Comparison of ENCODE assay signal across 8 cellular contexts in the genomic region with DNA sequence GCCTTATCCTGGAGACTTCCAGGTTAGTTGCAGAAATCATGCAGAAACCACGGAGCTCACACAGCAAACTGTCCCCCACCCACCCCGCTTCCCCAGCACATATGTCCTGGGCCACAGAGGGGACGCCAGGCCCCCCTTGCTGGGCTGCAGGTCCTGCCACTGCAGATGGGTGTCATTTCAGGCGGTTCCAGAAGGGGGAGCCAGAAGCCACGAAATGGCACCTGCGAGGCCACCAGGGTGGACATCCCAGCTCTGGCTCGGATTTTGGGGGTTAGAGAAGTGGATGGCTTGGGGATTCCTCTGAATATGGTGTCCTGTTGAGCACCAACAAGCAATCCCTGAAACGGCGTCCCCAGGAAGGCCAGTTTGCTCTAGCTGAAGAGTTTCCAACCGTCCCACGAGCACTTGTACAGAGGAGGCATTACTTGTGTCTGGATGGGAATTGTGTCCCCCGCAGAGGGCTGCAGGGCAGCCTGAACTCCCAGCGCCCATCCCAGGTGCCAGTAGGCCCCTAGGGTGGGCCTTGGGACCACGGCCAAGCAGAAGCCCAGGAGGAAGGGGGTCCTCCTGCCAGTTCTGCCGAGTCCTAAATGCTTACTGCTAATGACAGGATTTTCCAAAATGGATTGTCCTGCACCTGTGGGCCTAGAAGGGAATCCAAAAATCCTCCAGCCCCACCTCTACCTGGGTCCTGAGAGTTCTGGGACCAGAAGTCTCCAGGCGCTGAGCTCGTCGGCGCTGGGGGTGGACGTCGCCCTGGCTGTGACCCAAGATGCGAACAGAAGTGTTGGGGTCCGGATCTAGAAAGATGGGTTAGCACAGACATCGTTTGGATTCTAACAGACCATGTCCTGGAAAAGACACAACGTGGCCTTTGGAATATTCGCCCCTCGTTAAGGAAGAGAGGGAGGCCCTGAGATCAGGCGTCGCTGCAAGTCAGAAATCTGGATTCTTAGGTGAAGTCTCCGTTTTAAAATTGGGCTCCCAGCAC. TPM values are rescaled to one million over a fixed set of nuclear protein-coding genes. Genes with fewer than 3 reads are reported as not detected.
DNase-seq lines count a peak whose midpoint lies in the region; TF ChIP-seq lines count a peak whose summit lies in the region.

No MANE protein-coding gene starts in this region.

- H3K27ac ChIP-seq in Karpas-422 (ENCODE audit: low read length) (no peak overlapping the region), colonic mucosa (no peak overlapping the region), stomach (no peak overlapping the region)

- no peaks in the 10 kb centered on the region for H3K9me2 ChIP-seq in Karpas-422 (replicated peaks; ENCODE audit: insufficient read depth, low read length)

- TF ChIP-seq CTCF in GM12865 (IDR thresholded peaks at IDR 0.05; ENCODE audit: insufficient read depth, low read depth, low read length, missing control alignments) (peak; percentile 89), colonic mucosa (IDR thresholded peaks at IDR 0.05) (peak; percentile 74), stomach (IDR thresholded peaks at IDR 0.05) (peak in 5 of 7 experiments; percentile 61 to 91 (median 79))

- no peaks in the 10 kb centered on the region for H3K79me2 ChIP-seq in Karpas-422 (ENCODE audit: low read length)

- peaks cover 6% of the 10 kb centered on the region; the same call in 1 of the 2 replicates for H4K20me1 ChIP-seq in Karpas-422 (ENCODE audit: insufficient read depth, low read depth, low read length)

- WGBS in stomach, 5 donors = 58 to 66% (median 62%) methylated on average over 20 to 30 of the region's 30 CpGs

- H3K27me3 ChIP-seq in Karpas-422 (ENCODE audit: low read length) (no peaks in the 10 kb centered on the region), colonic mucosa (no peaks in the 10 kb centered on the region), stomach (peaks cover 0 to 31% (median 2%) of the 10 kb centered on the region in 3 donors)

- H3K4me3 ChIP-seq in GM12865 (ENCODE audit: low read depth, low read length) = no peak overlapping the region
- H3K4me3 ChIP-seq in Karpas-422 (ENCODE audit: low read length) = no peak overlapping the region
- H3K4me3 ChIP-seq in colonic mucosa = no peak overlapping the region
- no peak overlapping the region for H3K4me3 ChIP-seq in stomach

- intact Hi-C loops in colonic mucosa (cut with DNase I) = loop anchor here (5.0 kb wide), 1 partner anchor 146 kb away; no protein-coding TSS in a partner anchor
- intact Hi-C loops in stomach (cut with DNase I; ENCODE audit: low total_unique reads) = loop anchor here (5.0 kb wide), 1 partner anchor 261 kb away; no protein-coding TSS in a partner anchor

- TF ChIP-seq EP300 in stomach (IDR thresholded peaks at IDR 0.05) = no peak

- peaks cover 11% of the 10 kb centered on the region for H3K36me3 ChIP-seq in Karpas-422 (ENCODE audit: insufficient read depth, low read length)
- no peaks in the 10 kb centered on the region for H3K36me3 ChIP-seq in colonic mucosa
- H3K36me3 ChIP-seq in stomach = peaks cover 7 to 37% (median 20%) of the 10 kb centered on the region in 4 donors

- no peaks in the 10 kb centered on the region; the same call in 1 of the 2 replicates for H3K4me1 ChIP-seq in Karpas-422 (ENCODE audit: low read length)
- H3K4me1 ChIP-seq in colonic mucosa = no peaks in the 10 kb centered on the region
- peaks cover 0 to 13% (median 7%) of the 10 kb centered on the region in 4 donors for H3K4me1 ChIP-seq in stomach

- H3K4me2 ChIP-seq in Karpas-422 (ENCODE audit: low read depth, low read length, poor library complexity, severe bottlenecking) = no peak overlapping the region

- no peak overlapping the region for H2AFZ ChIP-seq in Karpas-422 (ENCODE audit: low read length)

- no peak overlapping the region for H3K9ac ChIP-seq in Karpas-422 (ENCODE audit: low read length)
- no peak overlapping the region for H3K9ac ChIP-seq in colonic mucosa (ENCODE audit: low read depth in 2 of 2, low read length in 2 of 2)

- TF ChIP-seq POLR2A in stomach (IDR thresholded peaks at IDR 0.05) = no peak

- DNase-seq in 8988T (peak; percentile 60), GM12865 (ENCODE audit: low read depth) (peak; percentile 60), Karpas-422 (peak; percentile 90), colonic mucosa (peak; percentile 72), lung microvascular endothelial cell (ENCODE audit: low read depth in 2 of 2) (peak; percentile 58 to 73), stomach (peak; percentile 74), GOT3 (lab: John Stamatoyannopoulos, UW) (no peak)
- peak; percentile 53 for DNase-seq in activated CD4-positive, alpha-beta T cell treated with anti-CD3 and anti-CD28 coated beads for 1 hour

- H3K9me3 ChIP-seq in Karpas-422 (ENCODE audit: low read length) (no peaks in the 10 kb centered on the region), colonic mucosa (no peaks in the 10 kb centered on the region), stomach (no peaks in the 10 kb centered on the region)

RNA-seq across cellular contexts. Expression of a gene that starts 14.6 kb away (rescaled TPM):
- 42.9 and 46.1 TPM in 2 replicates for total RNA-seq in Karpas-422 (2014; rRNA removed; shearing (Covaris generic); ENCODE audit: low replicate concordance)
- total RNA-seq in colonic mucosa (1 to 10 TPM; 1.6 to 4.3 TPM), lung microvascular endothelial cell (6.5 and 20.8 TPM in 2 replicates), stomach (10 to 100 TPM in 1 of 5 donors, 1 to 10 TPM in 4; 5.4 to 14.0 (median 6.6) TPM)
- 1 to 10 TPM; 2.6 to 8.2 (median 2.6) TPM for polyA plus RNA-seq in stomach
